In genomic region chr12:76424941-76425340, GRCh38 we compare ENCODE assay signal across 22 cellular contexts.
DNase-seq lines count a peak whose midpoint lies in the region; ATAC-seq, FAIRE-seq and TF ChIP-seq lines count a peak whose summit lies in the region.
"Had no signal": no experiment of that assay in that cellular context is flagged by ENCODE, and none has a peak within 500 bp of the region (broad histone marks: within the 10 kb centered on the region; RNA-seq: fewer than 3 reads in every experiment).

No MANE protein-coding gene starts in this region.

- no peak overlapping the region for H2BK12ac ChIP-seq in trophoblast cell (ENCODE audit: low read length)

- no peaks in the 10 kb centered on the region for H3K9me1 ChIP-seq in K562 (ENCODE audit: control insufficient read depth, insufficient read depth, low read length)

- 100% methylated on average over 1 of the region's 1 CpG for WGBS in K562 (ENCODE audit: insufficient coverage, low coverage, missing lambda C conversion rate)
- WGBS in trophoblast cell (ENCODE audit: extremely low coverage, insufficient coverage, insufficient read length): no CpG with 5 or more reads among the region's 1 CpG

- H3K4ac ChIP-seq in trophoblast cell (ENCODE audit: low read depth, low read length): no peak overlapping the region

- H3K79me2 ChIP-seq in K562 (ENCODE audit: control insufficient read depth, insufficient read depth, low read length): peaks cover 29% of the 10 kb centered on the region
- H3K79me2 ChIP-seq in trophoblast cell (ENCODE audit: control insufficient read depth, insufficient read depth, low read length, poor library complexity): no peaks in the 10 kb centered on the region

- H2AFZ ChIP-seq in K562 (ENCODE audit: low read depth, low read length) (no peak overlapping the region), trophoblast cell (ENCODE audit: insufficient read depth, low read length, poor library complexity) (no peak overlapping the region)
- H2AFZ ChIP-seq: GM23338 had no signal

- H3K36me3 ChIP-seq in HEK293 (ENCODE audit: control insufficient read depth in 2 of 2, insufficient read depth in 1 of 2, low read length in 2 of 2) (no peaks in the 10 kb centered on the region), K562 (ENCODE audit: control insufficient read depth, insufficient read depth, low read length) (no peaks in the 10 kb centered on the region), trophoblast cell (ENCODE audit: control insufficient read depth in 1 of 2, insufficient read depth in 2 of 2, low read length in 2 of 2) (no peaks in the 10 kb centered on the region)
- H3K36me3 ChIP-seq: BE2C had no signal

- intact Hi-C loops in K562 (cut with micrococcal nuclease): no loop called here

- H3K4me2 ChIP-seq in K562 (ENCODE audit: insufficient read depth, low read length): no peak overlapping the region
- H3K4me2 ChIP-seq in trophoblast cell (ENCODE audit: low read length): no peak overlapping the region
- H3K4me2 ChIP-seq: A549; BLaER1 treated with 17β-estradiol and CSF1 and Interleukin-3, amounts not matched to agents 10 nM and 100 nM; GM23338 had no signal

- H4K12ac ChIP-seq in trophoblast cell (ENCODE audit: low read depth, low read length): no peak overlapping the region

- H4K8ac ChIP-seq in trophoblast cell (ENCODE audit: low read depth, low read length): no peak overlapping the region

- CTCF ChIA-PET in HEK293 (lab: Yijun Ruan, JAX): no interaction called here
- CTCF ChIA-PET in K562 (lab: Yijun Ruan, JAX; ENCODE audit: low intra/inter-chr PET ratio): no interaction called here

- H3K27ac ChIP-seq in HEK293 (ENCODE audit: extremely low read depth, low read depth, low read length) (no peak overlapping the region), K562 (ENCODE audit: extremely low read depth, low read depth, low read length) (no peak overlapping the region), trophoblast cell (ENCODE audit: low read depth, low read length) (no peak overlapping the region)
- H3K27ac ChIP-seq: A549; BLaER1 treated with 17β-estradiol and CSF1 and Interleukin-3, amounts not matched to agents 10 nM and 100 nM had no signal

- no peak overlapping the region for H3K18ac ChIP-seq in trophoblast cell (ENCODE audit: low read length)

- TF ChIP-seq CTCF in HEK293 (tag by site-specific recombination; IDR thresholded peaks at IDR 0.05): no peak
- TF ChIP-seq CTCF in K562 (IDR thresholded peaks at IDR 0.05 in 2 of 3, conservative IDR thresholded peaks at IDR 0.05 in 1 of 3; ENCODE audit: insufficient read depth in 2 of 3, low read depth in 1 of 3, low read length in 3 of 3): no peak

- BruUV-seq in K562 (replicated peaks; lab: Mats Ljungman, UMichigan): no TSS peak

- no peaks in the 10 kb centered on the region for H3K79me1 ChIP-seq in trophoblast cell (ENCODE audit: low read length)

- H3K4me1 ChIP-seq in HEK293 (ENCODE audit: control insufficient read depth, insufficient read depth, low read length) (peaks cover 13% of the 10 kb centered on the region), K562 (replicated peaks in 1 of 2; ENCODE audit: control insufficient read depth in 2 of 2, insufficient read depth in 2 of 2, low read length in 2 of 2) (no peaks in the 10 kb centered on the region), trophoblast cell (ENCODE audit: control insufficient read depth in 1 of 2, insufficient read depth in 2 of 2, low read length in 2 of 2) (no peaks in the 10 kb centered on the region)
- H3K4me1 ChIP-seq: A549, BE2C had no signal

- H3K23ac ChIP-seq in trophoblast cell (ENCODE audit: low read length): no peak overlapping the region

- no peak overlapping the region for H3K9ac ChIP-seq in K562 (ENCODE audit: insufficient read depth in 1 of 2, low read depth in 2 of 2, low read length in 2 of 2)
- no peak overlapping the region for H3K9ac ChIP-seq in trophoblast cell (ENCODE audit: low read length)
- H3K9ac ChIP-seq: BLaER1 treated with 17β-estradiol and CSF1 and Interleukin-3, amounts not matched to agents 10 nM and 100 nM had no signal

- no peak overlapping the region for H2AK5ac ChIP-seq in trophoblast cell (ENCODE audit: low read length)

- H4K91ac ChIP-seq in trophoblast cell (ENCODE audit: low read depth, low read length): no peak overlapping the region

- no peak for FAIRE-seq in K562 (lab: Jason Lieb, UNC)
- FAIRE-seq: D721Med, GM12892 had no signal

- H2BK5ac ChIP-seq in trophoblast cell (ENCODE audit: low read depth, low read length, poor library complexity): no peak overlapping the region

- no peak for ATAC-seq in K562
- ATAC-seq in GM21576 (IDR thresholded peaks at IDR 0.05; ENCODE audit: unreplicated experiment): no peak
- ATAC-seq: A549, GM23338, HCT116 had no signal

- peak; percentile 2 for DNase-seq in DMS 273 (lab: John Stamatoyannopoulos, UW; ENCODE audit: unreplicated experiment)
- no peak for DNase-seq in DMS 273 treated with DMSO at 0.1 percent for 48 hours (lab: John Stamatoyannopoulos, UW)
- DNase-seq in K562 (ENCODE audit: extremely low read depth in 1 of 4, low spot score in 3 of 4): no peak
- no peak for DNase-seq in trophoblast cell
- DNase-seq: 8988T; ACHN; AML-193; BE2C; CD4-positive, alpha-beta T cell; CD8-positive, alpha-beta memory T cell; DMS153; DND-41; H9; HFFc6 had no signal

- H4K20me1 ChIP-seq in K562 (replicated peaks; ENCODE audit: control insufficient read depth, insufficient read depth, low read length): no peaks in the 10 kb centered on the region

- no peak for TF ChIP-seq POLR2A in K562 (conservative IDR thresholded peaks at IDR 0.05)

- H3K14ac ChIP-seq in trophoblast cell (ENCODE audit: low read length): no peak overlapping the region

- no peak overlapping the region for H3K4me3 ChIP-seq in HEK293 (ENCODE audit: low read depth, low read length)
- H3K4me3 ChIP-seq in K562: no peak overlapping the region
- H3K4me3 ChIP-seq in trophoblast cell (ENCODE audit: low read depth, low read length): no peak overlapping the region
- H3K4me3 ChIP-seq: A549; BLaER1 treated with 17β-estradiol and CSF1 and Interleukin-3, amounts not matched to agents 10 nM and 100 nM; GM23338 had no signal

- H3K9me3 ChIP-seq in HEK293 (ENCODE audit: control insufficient read depth, insufficient read depth, low read depth, low read length): no peaks in the 10 kb centered on the region
- peaks cover 9% of the 10 kb centered on the region; the same call in 1 of the 2 replicates for H3K9me3 ChIP-seq in K562 (replicated peaks; ENCODE audit: control insufficient read depth, insufficient read depth, low read depth, low read length)
- no peaks in the 10 kb centered on the region for H3K9me3 ChIP-seq in trophoblast cell (ENCODE audit: insufficient read depth, low read depth, low read length)
- H3K9me3 ChIP-seq: BE2C had no signal

- no peak overlapping the region for H2BK120ac ChIP-seq in trophoblast cell (ENCODE audit: insufficient read depth, low read length, poor library complexity)

- in situ Hi-C loops in K562 (cut with MboI): no loop called here

- TF ChIP-seq EP300 in K562 (IDR thresholded peaks at IDR 0.05; ENCODE audit: low read length): no peak

- H3K27me3 ChIP-seq in K562 (ENCODE audit: control insufficient read depth in 2 of 2, insufficient read depth in 2 of 2, low read length in 2 of 2): no peaks in the 10 kb centered on the region
- H3K27me3 ChIP-seq in trophoblast cell (ENCODE audit: insufficient read depth, low read length): no peaks in the 10 kb centered on the region
- H3K27me3 ChIP-seq: BE2C; BLaER1 treated with 17β-estradiol and CSF1 and Interleukin-3, amounts not matched to agents 10 nM and 100 nM had no signal

- TF ChIP-seq RAD21 in K562 (CRISPR knock-in tag; conservative IDR thresholded peaks at IDR 0.05 in 1 of 2, IDR thresholded peaks at IDR 0.05 in 1 of 2): no peak

- POLR2A ChIA-PET in HEK293 (lab: Yijun Ruan, JAX) (no interaction called here), K562 (lab: Yijun Ruan, JAX) (no interaction called here)

TF ChIP-seq in HEK293, 187 proteins besides CTCF, POLR2A, EP300 and RAD21:
- TF ChIP-seq SETDB1 (IDR thresholded peaks at IDR 0.05; ENCODE audit: insufficient read length, low read length) (peak; percentile 78), ZNF23 (tag by site-specific recombination; IDR thresholded peaks at IDR 0.05; ENCODE audit: borderline replicate concordance) (no peak)
TF ChIP-seq in HEK293: peak in this region for 1.

TF ChIP-seq in K562, 482 proteins besides CTCF, POLR2A, EP300 and RAD21:
- TF ChIP-seq TRIM28 (IDR thresholded peaks at IDR 0.05): 0 out of 2 replicates have a peak, but pooled peaks have one; percentile 58
- TF ChIP-seq NFIC (IDR thresholded peaks at IDR 0.05): peak; percentile 62
- TF ChIP-seq ZFP1 (CRISPR knock-in tag; IDR thresholded peaks at IDR 0.05): peak; percentile 70; the same call in 1 of the 2 replicates
- no peak for TF ChIP-seq ZNF644 (tag; IDR thresholded peaks at IDR 0.05; ENCODE audit: low read depth)
- TF ChIP-seq FOXP1 (CRISPR knock-in tag; IDR thresholded peaks at IDR 0.05): no peak
